ENCODE assay signal across 1 cellular context in genomic region chr19:13872695-13873389, GRCh38.
TF ChIP-seq lines count a peak whose summit lies in the region.

No MANE protein-coding gene starts in this region.

TF ChIP-seq in GM12878, 131 proteins besides CTCF, POLR2A, EP300 and RAD21:
- no peak for TF ChIP-seq JUND (IDR thresholded peaks at IDR 0.05; ENCODE audit: low read depth, low read length)
- TF ChIP-seq BCL3 (IDR thresholded peaks at IDR 0.05; ENCODE audit: borderline replicate concordance, insufficient read depth, low read depth, low read length, poor library complexity, severe bottlenecking) = no peak
- TF ChIP-seq BHLHE40 (IDR thresholded peaks at IDR 0.05; ENCODE audit: borderline replicate concordance in 1 of 2, low read depth in 2 of 2, low read length in 1 of 2) = peak in 1 of 2 experiments; percentile 54; a peak in 1 of 4 replicates
